ENCODE assay signal across 1 cellular context in the genomic region with DNA sequence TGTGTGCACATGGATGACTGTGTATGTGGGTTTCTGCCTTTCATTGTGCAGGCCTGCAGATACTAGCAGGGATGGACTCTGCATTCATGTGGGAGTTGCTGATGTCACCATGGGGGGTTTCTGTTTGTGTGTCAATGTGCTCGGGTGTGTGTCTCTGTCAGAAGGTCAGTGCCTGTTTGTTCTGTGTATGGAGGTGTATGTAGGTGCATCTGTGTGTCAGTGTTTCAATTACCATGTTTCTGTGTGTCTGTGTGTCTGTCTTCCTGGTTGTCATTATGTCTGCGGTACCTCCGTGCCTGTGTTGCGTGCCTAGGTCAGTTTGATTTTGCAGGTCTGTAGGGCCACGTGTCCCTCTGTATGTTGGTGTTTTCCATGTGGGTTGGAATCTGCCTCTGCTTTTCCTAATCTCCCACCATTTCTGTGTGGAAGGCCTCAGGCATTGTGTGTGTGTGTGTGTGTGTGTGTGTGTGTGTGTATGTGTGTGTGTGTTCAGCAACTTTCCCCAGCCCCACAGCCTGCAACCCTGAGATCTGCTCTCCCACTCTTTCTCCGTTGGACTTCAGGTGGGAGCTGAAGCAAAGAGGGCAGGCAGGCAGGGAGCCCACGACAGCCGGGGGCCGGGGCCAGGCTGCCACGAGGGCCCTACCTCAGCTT.
TF ChIP-seq lines count a peak whose summit lies in the region.

No MANE protein-coding gene starts in this region.

TF ChIP-seq in HepG2, 621 proteins besides CTCF, POLR2A, EP300 and RAD21 (continued from another document and continues in another):
- 0 out of 2 replicates have a peak, but pooled peaks have one; percentile 23 for TF ChIP-seq KDM2A (CRISPR knock-in tag; IDR thresholded peaks at IDR 0.05; ENCODE audit: borderline replicate concordance, low read depth)
- no peak for TF ChIP-seq MIXL1 (CRISPR knock-in tag; IDR thresholded peaks at IDR 0.05)
- TF ChIP-seq HDAC1 (CRISPR knock-in tag; IDR thresholded peaks at IDR 0.05): peak; percentile 68; the same call in 1 of the 2 replicates
- TF ChIP-seq FOXA1 (IDR thresholded peaks at IDR 0.05): 0 out of 2 replicates have a peak, but pooled peaks have one; percentile 22
- TF ChIP-seq FOXA1 (CRISPR knock-in tag; IDR thresholded peaks at IDR 0.05): no peak
- 0 out of 2 replicates have a peak, but pooled peaks have one; percentile 11 for TF ChIP-seq SRY (CRISPR knock-in tag; IDR thresholded peaks at IDR 0.05)
- 0 out of 2 replicates have a peak, but pooled peaks have one; percentile 47 for TF ChIP-seq FOXK2 (IDR thresholded peaks at IDR 0.05)
- TF ChIP-seq ZNF343 (CRISPR knock-in tag; IDR thresholded peaks at IDR 0.05): no peak
- TF ChIP-seq, protein P1, sequence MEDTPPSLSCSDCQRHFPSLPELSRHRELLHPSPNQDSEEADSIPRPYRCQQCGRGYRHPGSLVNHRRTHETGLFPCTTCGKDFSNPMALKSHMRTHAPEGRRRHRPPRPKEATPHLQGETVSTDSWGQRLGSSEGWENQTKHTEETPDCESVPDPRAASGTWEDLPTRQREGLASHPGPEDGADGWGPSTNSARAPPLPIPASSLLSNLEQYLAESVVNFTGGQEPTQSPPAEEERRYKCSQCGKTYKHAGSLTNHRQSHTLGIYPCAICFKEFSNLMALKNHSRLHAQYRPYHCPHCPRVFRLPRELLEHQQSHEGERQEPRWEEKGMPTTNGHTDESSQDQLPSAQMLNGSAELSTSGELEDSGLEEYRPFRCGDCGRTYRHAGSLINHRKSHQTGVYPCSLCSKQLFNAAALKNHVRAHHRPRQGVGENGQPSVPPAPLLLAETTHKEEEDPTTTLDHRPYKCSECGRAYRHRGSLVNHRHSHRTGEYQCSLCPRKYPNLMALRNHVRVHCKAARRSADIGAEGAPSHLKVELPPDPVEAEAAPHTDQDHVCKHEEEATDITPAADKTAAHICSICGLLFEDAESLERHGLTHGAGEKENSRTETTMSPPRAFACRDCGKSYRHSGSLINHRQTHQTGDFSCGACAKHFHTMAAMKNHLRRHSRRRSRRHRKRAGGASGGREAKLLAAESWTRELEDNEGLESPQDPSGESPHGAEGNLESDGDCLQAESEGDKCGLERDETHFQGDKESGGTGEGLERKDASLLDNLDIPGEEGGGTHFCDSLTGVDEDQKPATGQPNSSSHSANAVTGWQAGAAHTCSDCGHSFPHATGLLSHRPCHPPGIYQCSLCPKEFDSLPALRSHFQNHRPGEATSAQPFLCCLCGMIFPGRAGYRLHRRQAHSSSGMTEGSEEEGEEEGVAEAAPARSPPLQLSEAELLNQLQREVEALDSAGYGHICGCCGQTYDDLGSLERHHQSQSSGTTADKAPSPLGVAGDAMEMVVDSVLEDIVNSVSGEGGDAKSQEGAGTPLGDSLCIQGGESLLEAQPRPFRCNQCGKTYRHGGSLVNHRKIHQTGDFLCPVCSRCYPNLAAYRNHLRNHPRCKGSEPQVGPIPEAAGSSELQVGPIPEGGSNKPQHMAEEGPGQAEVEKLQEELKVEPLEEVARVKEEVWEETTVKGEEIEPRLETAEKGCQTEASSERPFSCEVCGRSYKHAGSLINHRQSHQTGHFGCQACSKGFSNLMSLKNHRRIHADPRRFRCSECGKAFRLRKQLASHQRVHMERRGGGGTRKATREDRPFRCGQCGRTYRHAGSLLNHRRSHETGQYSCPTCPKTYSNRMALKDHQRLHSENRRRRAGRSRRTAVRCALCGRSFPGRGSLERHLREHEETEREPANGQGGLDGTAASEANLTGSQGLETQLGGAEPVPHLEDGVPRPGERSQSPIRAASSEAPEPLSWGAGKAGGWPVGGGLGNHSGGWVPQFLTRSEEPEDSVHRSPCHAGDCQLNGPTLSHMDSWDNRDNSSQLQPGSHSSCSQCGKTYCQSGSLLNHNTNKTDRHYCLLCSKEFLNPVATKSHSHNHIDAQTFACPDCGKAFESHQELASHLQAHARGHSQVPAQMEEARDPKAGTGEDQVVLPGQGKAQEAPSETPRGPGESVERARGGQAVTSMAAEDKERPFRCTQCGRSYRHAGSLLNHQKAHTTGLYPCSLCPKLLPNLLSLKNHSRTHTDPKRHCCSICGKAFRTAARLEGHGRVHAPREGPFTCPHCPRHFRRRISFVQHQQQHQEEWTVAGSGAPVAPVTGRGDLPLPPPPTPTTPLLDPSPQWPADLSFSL (CRISPR knock-in tag; IDR thresholded peaks at IDR 0.05): peak; percentile 93
- TF ChIP-seq, protein P2, sequence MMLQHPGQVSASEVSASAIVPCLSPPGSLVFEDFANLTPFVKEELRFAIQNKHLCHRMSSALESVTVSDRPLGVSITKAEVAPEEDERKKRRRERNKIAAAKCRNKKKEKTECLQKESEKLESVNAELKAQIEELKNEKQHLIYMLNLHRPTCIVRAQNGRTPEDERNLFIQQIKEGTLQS (CRISPR knock-in tag; IDR thresholded peaks at IDR 0.05): 0 out of 2 replicates have a peak, but pooled peaks have one; percentile 33
- TF ChIP-seq SAP130 (CRISPR knock-in tag; IDR thresholded peaks at IDR 0.05; ENCODE audit: low read depth): peak; percentile 28; the same call in 1 of the 2 replicates
- no peak for TF ChIP-seq ETV6 (CRISPR knock-in tag; conservative IDR thresholded peaks at IDR 0.05)
- TF ChIP-seq, protein P3, sequence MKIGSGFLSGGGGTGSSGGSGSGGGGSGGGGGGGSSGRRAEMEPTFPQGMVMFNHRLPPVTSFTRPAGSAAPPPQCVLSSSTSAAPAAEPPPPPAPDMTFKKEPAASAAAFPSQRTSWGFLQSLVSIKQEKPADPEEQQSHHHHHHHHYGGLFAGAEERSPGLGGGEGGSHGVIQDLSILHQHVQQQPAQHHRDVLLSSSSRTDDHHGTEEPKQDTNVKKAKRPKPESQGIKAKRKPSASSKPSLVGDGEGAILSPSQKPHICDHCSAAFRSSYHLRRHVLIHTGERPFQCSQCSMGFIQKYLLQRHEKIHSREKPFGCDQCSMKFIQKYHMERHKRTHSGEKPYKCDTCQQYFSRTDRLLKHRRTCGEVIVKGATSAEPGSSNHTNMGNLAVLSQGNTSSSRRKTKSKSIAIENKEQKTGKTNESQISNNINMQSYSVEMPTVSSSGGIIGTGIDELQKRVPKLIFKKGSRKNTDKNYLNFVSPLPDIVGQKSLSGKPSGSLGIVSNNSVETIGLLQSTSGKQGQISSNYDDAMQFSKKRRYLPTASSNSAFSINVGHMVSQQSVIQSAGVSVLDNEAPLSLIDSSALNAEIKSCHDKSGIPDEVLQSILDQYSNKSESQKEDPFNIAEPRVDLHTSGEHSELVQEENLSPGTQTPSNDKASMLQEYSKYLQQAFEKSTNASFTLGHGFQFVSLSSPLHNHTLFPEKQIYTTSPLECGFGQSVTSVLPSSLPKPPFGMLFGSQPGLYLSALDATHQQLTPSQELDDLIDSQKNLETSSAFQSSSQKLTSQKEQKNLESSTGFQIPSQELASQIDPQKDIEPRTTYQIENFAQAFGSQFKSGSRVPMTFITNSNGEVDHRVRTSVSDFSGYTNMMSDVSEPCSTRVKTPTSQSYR (CRISPR knock-in tag; IDR thresholded peaks at IDR 0.05; ENCODE audit: borderline replicate concordance): 0 out of 2 replicates have a peak, but pooled peaks have one; percentile 13
- TF ChIP-seq ZFX (CRISPR knock-in tag; IDR thresholded peaks at IDR 0.05; ENCODE audit: low read depth): peak; percentile 11; the same call in 1 of the 2 replicates
- TF ChIP-seq NPAS2 (CRISPR knock-in tag; IDR thresholded peaks at IDR 0.05; ENCODE audit: borderline replicate concordance): no peak
- TF ChIP-seq, protein P4, sequence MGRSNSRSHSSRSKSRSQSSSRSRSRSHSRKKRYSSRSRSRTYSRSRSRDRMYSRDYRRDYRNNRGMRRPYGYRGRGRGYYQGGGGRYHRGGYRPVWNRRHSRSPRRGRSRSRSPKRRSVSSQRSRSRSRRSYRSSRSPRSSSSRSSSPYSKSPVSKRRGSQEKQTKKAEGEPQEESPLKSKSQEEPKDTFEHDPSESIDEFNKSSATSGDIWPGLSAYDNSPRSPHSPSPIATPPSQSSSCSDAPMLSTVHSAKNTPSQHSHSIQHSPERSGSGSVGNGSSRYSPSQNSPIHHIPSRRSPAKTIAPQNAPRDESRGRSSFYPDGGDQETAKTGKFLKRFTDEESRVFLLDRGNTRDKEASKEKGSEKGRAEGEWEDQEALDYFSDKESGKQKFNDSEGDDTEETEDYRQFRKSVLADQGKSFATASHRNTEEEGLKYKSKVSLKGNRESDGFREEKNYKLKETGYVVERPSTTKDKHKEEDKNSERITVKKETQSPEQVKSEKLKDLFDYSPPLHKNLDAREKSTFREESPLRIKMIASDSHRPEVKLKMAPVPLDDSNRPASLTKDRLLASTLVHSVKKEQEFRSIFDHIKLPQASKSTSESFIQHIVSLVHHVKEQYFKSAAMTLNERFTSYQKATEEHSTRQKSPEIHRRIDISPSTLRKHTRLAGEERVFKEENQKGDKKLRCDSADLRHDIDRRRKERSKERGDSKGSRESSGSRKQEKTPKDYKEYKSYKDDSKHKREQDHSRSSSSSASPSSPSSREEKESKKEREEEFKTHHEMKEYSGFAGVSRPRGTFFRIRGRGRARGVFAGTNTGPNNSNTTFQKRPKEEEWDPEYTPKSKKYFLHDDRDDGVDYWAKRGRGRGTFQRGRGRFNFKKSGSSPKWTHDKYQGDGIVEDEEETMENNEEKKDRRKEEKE (IDR thresholded peaks at IDR 0.05): no peak
- TF ChIP-seq LCORL (IDR thresholded peaks at IDR 0.05): no peak
- TF ChIP-seq LCORL (CRISPR knock-in tag; IDR thresholded peaks at IDR 0.05): peak; percentile 22; the same call in 1 of the 2 replicates
- 0 out of 2 replicates have a peak, but pooled peaks have one; percentile 31 for TF ChIP-seq ZNF792 (CRISPR knock-in tag; IDR thresholded peaks at IDR 0.05)
- TF ChIP-seq ZNF790 (CRISPR knock-in tag; IDR thresholded peaks at IDR 0.05; ENCODE audit: borderline replicate concordance): no peak
- TF ChIP-seq, protein P5, sequence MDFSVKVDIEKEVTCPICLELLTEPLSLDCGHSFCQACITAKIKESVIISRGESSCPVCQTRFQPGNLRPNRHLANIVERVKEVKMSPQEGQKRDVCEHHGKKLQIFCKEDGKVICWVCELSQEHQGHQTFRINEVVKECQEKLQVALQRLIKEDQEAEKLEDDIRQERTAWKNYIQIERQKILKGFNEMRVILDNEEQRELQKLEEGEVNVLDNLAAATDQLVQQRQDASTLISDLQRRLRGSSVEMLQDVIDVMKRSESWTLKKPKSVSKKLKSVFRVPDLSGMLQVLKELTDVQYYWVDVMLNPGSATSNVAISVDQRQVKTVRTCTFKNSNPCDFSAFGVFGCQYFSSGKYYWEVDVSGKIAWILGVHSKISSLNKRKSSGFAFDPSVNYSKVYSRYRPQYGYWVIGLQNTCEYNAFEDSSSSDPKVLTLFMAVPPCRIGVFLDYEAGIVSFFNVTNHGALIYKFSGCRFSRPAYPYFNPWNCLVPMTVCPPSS (IDR thresholded peaks at IDR 0.05): no peak
- TF ChIP-seq SATB2 (CRISPR knock-in tag; IDR thresholded peaks at IDR 0.05): no peak
- TF ChIP-seq SIN3A (IDR thresholded peaks at IDR 0.05; ENCODE audit: borderline replicate concordance, low read depth, low read length): 0 out of 2 replicates have a peak, but pooled peaks have one; percentile 28
- TF ChIP-seq, protein P6, sequence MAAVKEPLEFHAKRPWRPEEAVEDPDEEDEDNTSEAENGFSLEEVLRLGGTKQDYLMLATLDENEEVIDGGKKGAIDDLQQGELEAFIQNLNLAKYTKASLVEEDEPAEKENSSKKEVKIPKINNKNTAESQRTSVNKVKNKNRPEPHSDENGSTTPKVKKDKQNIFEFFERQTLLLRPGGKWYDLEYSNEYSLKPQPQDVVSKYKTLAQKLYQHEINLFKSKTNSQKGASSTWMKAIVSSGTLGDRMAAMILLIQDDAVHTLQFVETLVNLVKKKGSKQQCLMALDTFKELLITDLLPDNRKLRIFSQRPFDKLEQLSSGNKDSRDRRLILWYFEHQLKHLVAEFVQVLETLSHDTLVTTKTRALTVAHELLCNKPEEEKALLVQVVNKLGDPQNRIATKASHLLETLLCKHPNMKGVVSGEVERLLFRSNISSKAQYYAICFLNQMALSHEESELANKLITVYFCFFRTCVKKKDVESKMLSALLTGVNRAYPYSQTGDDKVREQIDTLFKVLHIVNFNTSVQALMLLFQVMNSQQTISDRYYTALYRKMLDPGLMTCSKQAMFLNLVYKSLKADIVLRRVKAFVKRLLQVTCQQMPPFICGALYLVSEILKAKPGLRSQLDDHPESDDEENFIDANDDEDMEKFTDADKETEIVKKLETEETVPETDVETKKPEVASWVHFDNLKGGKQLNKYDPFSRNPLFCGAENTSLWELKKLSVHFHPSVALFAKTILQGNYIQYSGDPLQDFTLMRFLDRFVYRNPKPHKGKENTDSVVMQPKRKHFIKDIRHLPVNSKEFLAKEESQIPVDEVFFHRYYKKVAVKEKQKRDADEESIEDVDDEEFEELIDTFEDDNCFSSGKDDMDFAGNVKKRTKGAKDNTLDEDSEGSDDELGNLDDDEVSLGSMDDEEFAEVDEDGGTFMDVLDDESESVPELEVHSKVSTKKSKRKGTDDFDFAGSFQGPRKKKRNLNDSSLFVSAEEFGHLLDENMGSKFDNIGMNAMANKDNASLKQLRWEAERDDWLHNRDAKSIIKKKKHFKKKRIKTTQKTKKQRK (IDR thresholded peaks at IDR 0.05; ENCODE audit: low read length): no peak
- no peak for TF ChIP-seq EEA1 (CRISPR knock-in tag; IDR thresholded peaks at IDR 0.05; ENCODE audit: borderline replicate concordance)
- no peak for TF ChIP-seq ZFP37 (CRISPR knock-in tag; IDR thresholded peaks at IDR 0.05; ENCODE audit: borderline replicate concordance)
- TF ChIP-seq, protein P7, sequence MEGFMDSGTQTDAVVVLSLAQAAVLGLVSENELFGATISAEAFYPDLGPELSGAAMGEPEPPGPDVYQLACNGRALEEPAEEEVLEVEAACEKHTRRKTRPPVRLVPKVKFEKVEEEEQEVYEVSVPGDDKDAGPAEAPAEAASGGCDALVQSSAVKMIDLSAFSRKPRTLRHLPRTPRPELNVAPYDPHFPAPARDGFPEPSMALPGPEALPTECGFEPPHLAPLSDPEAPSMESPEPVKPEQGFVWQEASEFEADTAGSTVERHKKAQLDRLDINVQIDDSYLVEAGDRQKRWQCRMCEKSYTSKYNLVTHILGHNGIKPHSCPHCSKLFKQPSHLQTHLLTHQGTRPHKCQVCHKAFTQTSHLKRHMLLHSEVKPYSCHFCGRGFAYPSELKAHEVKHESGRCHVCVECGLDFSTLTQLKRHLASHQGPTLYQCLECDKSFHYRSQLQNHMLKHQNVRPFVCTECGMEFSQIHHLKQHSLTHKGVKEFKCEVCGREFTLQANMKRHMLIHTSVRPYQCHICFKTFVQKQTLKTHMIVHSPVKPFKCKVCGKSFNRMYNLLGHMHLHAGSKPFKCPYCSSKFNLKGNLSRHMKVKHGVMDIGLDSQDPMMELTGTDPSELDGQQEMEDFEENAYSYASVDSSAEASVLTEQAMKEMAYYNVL (CRISPR knock-in tag; IDR thresholded peaks at IDR 0.05; ENCODE audit: borderline replicate concordance): 0 out of 2 replicates have a peak, but pooled peaks have one; percentile 28
- TF ChIP-seq FOXP1 (IDR thresholded peaks at IDR 0.05): 0 out of 2 replicates have a peak, but pooled peaks have one; percentile 36
- no peak for TF ChIP-seq FOXP1 (CRISPR knock-in tag; IDR thresholded peaks at IDR 0.05)
- peak; percentile 69; the same call in 1 of the 2 replicates for TF ChIP-seq ZBTB7A (CRISPR knock-in tag; IDR thresholded peaks at IDR 0.05)
- no peak for TF ChIP-seq NFYB (CRISPR knock-in tag; IDR thresholded peaks at IDR 0.05)
- no peak for TF ChIP-seq ZNF552 (CRISPR knock-in tag; IDR thresholded peaks at IDR 0.05; ENCODE audit: borderline replicate concordance)
- TF ChIP-seq, protein P8, sequence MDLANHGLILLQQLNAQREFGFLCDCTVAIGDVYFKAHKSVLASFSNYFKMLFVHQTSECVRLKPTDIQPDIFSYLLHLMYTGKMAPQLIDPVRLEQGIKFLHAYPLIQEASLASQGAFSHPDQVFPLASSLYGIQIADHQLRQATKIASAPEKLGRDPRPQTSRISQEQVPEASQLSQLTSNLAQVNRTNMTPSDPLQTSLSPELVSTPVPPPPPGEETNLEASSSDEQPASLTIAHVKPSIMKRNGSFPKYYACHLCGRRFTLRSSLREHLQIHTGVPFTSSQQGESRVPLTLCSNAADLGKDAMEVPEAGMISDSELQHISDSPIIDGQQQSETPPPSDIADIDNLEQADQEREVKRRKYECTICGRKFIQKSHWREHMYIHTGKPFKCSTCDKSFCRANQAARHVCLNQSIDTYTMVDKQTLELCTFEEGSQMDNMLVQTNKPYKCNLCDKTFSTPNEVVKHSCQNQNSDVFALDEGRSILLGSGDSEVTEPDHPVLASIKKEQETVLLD (CRISPR knock-in tag; IDR thresholded peaks at IDR 0.05; ENCODE audit: low read depth): no peak
